Comparison of ENCODE assay signal across 9 cellular contexts in genomic region chr11:114079406-114080072, GRCh38. TPM values are rescaled to one million over a fixed set of nuclear protein-coding genes. Genes with fewer than 3 reads are reported as not detected.
DNase-seq lines count a peak whose midpoint lies in the region; ATAC-seq and TF ChIP-seq lines count a peak whose summit lies in the region.
"Had no signal": no experiment of that assay in that cellular context is flagged by ENCODE, and none has a peak within 500 bp of the region (broad histone marks: within the 10 kb centered on the region; RNA-seq: fewer than 3 reads in every experiment).

No MANE protein-coding gene starts in this region.

- H3K4me3 ChIP-seq in RWPE2 (ENCODE audit: severe bottlenecking) (no peak overlapping the region), duodenal mucosa (ENCODE audit: low read depth in 1 of 2, low read length in 2 of 2) (no peak overlapping the region), tibial artery (peak overlapping the region; percentile 18 to 51)

- H3K9me3 ChIP-seq in RWPE2 (ENCODE audit: severe bottlenecking) = no peaks in the 10 kb centered on the region
- H3K9me3 ChIP-seq in duodenal mucosa (ENCODE audit: control insufficient read depth in 1 of 2, low read length in 2 of 2) = no peaks in the 10 kb centered on the region
- no peaks in the 10 kb centered on the region for H3K9me3 ChIP-seq in tibial artery

- H3K9ac ChIP-seq in duodenal mucosa (ENCODE audit: low read depth in 1 of 2, low read length in 2 of 2) = no peak overlapping the region

- H3K27me3 ChIP-seq in RWPE2 (ENCODE audit: insufficient read depth, poor library complexity, severe bottlenecking) (no peaks in the 10 kb centered on the region), duodenal mucosa (ENCODE audit: control insufficient read depth in 1 of 2, insufficient read depth in 2 of 2, low read length in 2 of 2) (peaks cover 6 to 9% of the 10 kb centered on the region in 2 donors), tibial artery (no peaks in the 10 kb centered on the region)

- no peak for DNase-seq in RWPE2 (ENCODE audit: low spot score)
- DNase-seq in mesenteric fat pad (ENCODE audit: low spot score) = peak; percentile 67
- no peak for DNase-seq in tibial artery
- DNase-seq in COR-L47 (lab: John Stamatoyannopoulos, UW) = no peak
- no peak for DNase-seq in Calu3
- DNase-seq in DMS53 (lab: John Stamatoyannopoulos, UW) = no peak
- DNase-seq: GF-D8 had no signal

- intact Hi-C loops in tibial artery (cut with DNase I; ENCODE audit: low total_unique reads) (no loop called here), Calu3 (cut with micrococcal nuclease; ENCODE audit: unreplicated experiment) (no loop called here)

- no TSS peak for BruUV-seq in Calu3 (replicated peaks; lab: Mats Ljungman, UMichigan)

- H3K27ac Mint-ChIP-seq in Calu3 (ENCODE audit: unreplicated experiment) = no peak overlapping the region

- peaks cover 25% of the 10 kb centered on the region for H3K4me1 ChIP-seq in RWPE2 (ENCODE audit: insufficient read depth, poor library complexity, severe bottlenecking)
- H3K4me1 ChIP-seq in duodenal mucosa (ENCODE audit: control insufficient read depth in 1 of 2, insufficient read depth in 2 of 2, low read length in 2 of 2) = peaks cover 35 to 47% of the 10 kb centered on the region in 2 donors
- peaks cover 1 to 100% (median 98%) of the 10 kb centered on the region in 4 donors for H3K4me1 ChIP-seq in tibial artery

- H3K36me3 ChIP-seq in RWPE2 (ENCODE audit: low read depth) = peaks cover 6% of the 10 kb centered on the region; the same call in 1 of the 2 replicates
- no peaks in the 10 kb centered on the region for H3K36me3 ChIP-seq in duodenal mucosa (ENCODE audit: control insufficient read depth in 1 of 2, insufficient read depth in 2 of 2, low read length in 2 of 2)
- peaks cover 70 to 85% (median 83%) of the 10 kb centered on the region in 3 donors for H3K36me3 ChIP-seq in tibial artery

- peaks cover 100% of the 10 kb centered on the region for H3K27me3 Mint-ChIP-seq in Calu3 (ENCODE audit: unreplicated experiment)

- H3K27ac ChIP-seq in RWPE2 (ENCODE audit: poor library complexity, severe bottlenecking) (peak overlapping the region; percentile 40), duodenal mucosa (ENCODE audit: low read depth, low read length) (peak overlapping the region; percentile 37), tibial artery (peak overlapping the region; percentile 73 to 78)

- H3K9me3 Mint-ChIP-seq in Calu3 (ENCODE audit: low read depth, unreplicated experiment) = no peaks in the 10 kb centered on the region

- H3K36me3 Mint-ChIP-seq in Calu3 (ENCODE audit: insufficient read depth, unreplicated experiment) = no peaks in the 10 kb centered on the region

- no peak for ATAC-seq in RWPE2 (ENCODE audit: low read depth)

- H3K4me1 Mint-ChIP-seq in Calu3 (ENCODE audit: low read depth, unreplicated experiment) = no peaks in the 10 kb centered on the region

- no peak overlapping the region for H3K4me3 Mint-ChIP-seq in Calu3 (ENCODE audit: low read depth, unreplicated experiment)

- TF ChIP-seq CTCF in RWPE2 (IDR thresholded peaks at IDR 0.05; ENCODE audit: poor library complexity, severe bottlenecking) (no peak), tibial artery (IDR thresholded peaks at IDR 0.05) (no peak), Calu3 (IDR thresholded peaks at IDR 0.05; ENCODE audit: unreplicated experiment) (no peak)

- CTCF ChIA-PET in Calu3 (lab: Charles Lee) = no interaction called here

RNA-seq across cellular contexts. Expression of gene ZBTB16, which starts 20.0 kb away (rescaled TPM):
- 196 TPM for total RNA-seq in mesenteric fat pad
- not detected in 2 replicates for total RNA-seq in Calu3 (2022)
- total RNA-seq: NCI-H460 had no signal

Comparison
In these comparisons a context has a peak if more than half of its experiments do, and no peak if none do; other contexts are left out.
1. H3K4me3 ChIP-seq: peak in tibial artery (2 of 2); none in RWPE2 (single experiment) and duodenal mucosa (0 of 2).
2. RNA of gene ZBTB16, which starts 20.0 kb away (total RNA-seq): 196 TPM in mesenteric fat pad (single experiment); not detected in Calu3; every median in the first group is over 100 times any median in the second.
3. Peak in every context shown above with its lines, with median percentiles within 50 percentile points of each other: H3K27ac ChIP-seq.